9 cellular contexts compared by ENCODE assay signal in genomic region chr10:98391578-98391991, GRCh38. TPM values are rescaled to one million over a fixed set of nuclear protein-coding genes. Genes with fewer than 3 reads are reported as not detected.
DNase-seq lines count a peak whose midpoint lies in the region; ATAC-seq, FAIRE-seq and TF ChIP-seq lines count a peak whose summit lies in the region.
"Had no signal": no experiment of that assay in that cellular context is flagged by ENCODE, and none has a peak within 500 bp of the region (broad histone marks: within the 10 kb centered on the region; RNA-seq: fewer than 3 reads in every experiment).

No MANE protein-coding gene starts in this region.

- H3K9me3 ChIP-seq in keratinocyte (ENCODE audit: control insufficient read depth, low read depth, low read length) = no peaks in the 10 kb centered on the region

- no peak overlapping the region for H3K9ac ChIP-seq in keratinocyte (ENCODE audit: control insufficient read depth, extremely low read depth, insufficient read depth, low read length)

- no peaks in the 10 kb centered on the region for H4K20me1 ChIP-seq in keratinocyte (ENCODE audit: control insufficient read depth, extremely low read depth, insufficient read depth, low read length)

- H3K27ac ChIP-seq in keratinocyte (ENCODE audit: control insufficient read depth, insufficient read depth, low read length) = no peak overlapping the region
- H3K27ac ChIP-seq: dorsolateral prefrontal cortex had no signal

- TF ChIP-seq CTCF in AG10803 (conservative IDR thresholded peaks at IDR 0.05; ENCODE audit: low read length) (no peak), keratinocyte (optimal IDR thresholded peaks at IDR 0.05 in 1 of 3, IDR thresholded peaks at IDR 0.05 in 1 of 3, conservative IDR thresholded peaks at IDR 0.05 in 1 of 3; ENCODE audit: extremely low read depth in 1 of 3, insufficient read depth in 2 of 3, low read length in 3 of 3) (no peak)

- ATAC-seq in GM18511 (IDR thresholded peaks at IDR 0.05; ENCODE audit: unreplicated experiment) = peak; percentile 82
- no peak for ATAC-seq in HG02981 (IDR thresholded peaks at IDR 0.05; ENCODE audit: unreplicated experiment)

- H3K27me3 ChIP-seq in keratinocyte (ENCODE audit: control insufficient read depth, extremely low read depth, insufficient read depth, low read length) = no peaks in the 10 kb centered on the region
- H3K27me3 ChIP-seq: dorsolateral prefrontal cortex had no signal

- H3K36me3 ChIP-seq in keratinocyte (ENCODE audit: control insufficient read depth in 2 of 2, extremely low read depth in 1 of 2, insufficient read depth in 2 of 2, low read length in 2 of 2) = no peaks in the 10 kb centered on the region

- H3K4me2 ChIP-seq in keratinocyte (ENCODE audit: control insufficient read depth, extremely low read depth, insufficient read depth, low read depth, low read length) = no peak overlapping the region

- H3K4me3 ChIP-seq in AG10803 (ENCODE audit: low read length) (no peak overlapping the region), keratinocyte (ENCODE audit: control insufficient read depth in 2 of 3, extremely low read depth in 1 of 3, insufficient read depth in 2 of 3, low read depth in 1 of 3, low read length in 3 of 3) (no peak overlapping the region)
- H3K4me3 ChIP-seq: dorsolateral prefrontal cortex had no signal

- H3K79me2 ChIP-seq in keratinocyte (ENCODE audit: control insufficient read depth, insufficient read depth, low read length) = no peaks in the 10 kb centered on the region

- peaks cover 10% of the 10 kb centered on the region for H3K4me1 ChIP-seq in keratinocyte (ENCODE audit: control insufficient read depth, extremely low read depth, insufficient read depth, low read length)

- peak; percentile 43 for FAIRE-seq in keratinocyte (lab: Jason Lieb, UNC)

- no peak overlapping the region for H2AFZ ChIP-seq in keratinocyte (ENCODE audit: control insufficient read depth, low read length)

- dilution Hi-C loops in keratinocyte (cut with MboI; ENCODE audit: extremely low pct_ligation_motif_present, low sequenced_read_pairs) = no loop called here

- DNase-seq in AG10803 (ENCODE audit: low read depth) (peak; percentile 55), SKM-1 treated with dmso at 0.1 percent for 144 hours (lab: John Stamatoyannopoulos, UW; ENCODE audit: unreplicated experiment) (peak; percentile 61), keratinocyte (ENCODE audit: low read depth, low spot score) (no peak), DMS114 treated with DMSO at 0.1 percent for 48 hours (lab: John Stamatoyannopoulos, UW; ENCODE audit: unreplicated experiment) (no peak), inferior parietal cortex (ENCODE audit: extremely low spot score) (no peak)
- DNase-seq in stimulated activated CD4-positive, alpha-beta T cell treated with anti-CD3 and anti-CD28 coated beads, Interleukin-1b, Interleukin-23, amount 100 ng/mL, for 48 hours = no peak

- no peaks in the 10 kb centered on the region for H3K9me1 ChIP-seq in keratinocyte (ENCODE audit: control insufficient read depth, extremely low read depth, insufficient read depth, low read length)

RNA-seq across cellular contexts. Expression of gene PYROXD2, which starts 23.4 kb away (rescaled TPM):
- polyA plus RNA-seq in keratinocyte = 4.0 to 6.9 TPM (median 4.4 TPM) in 3 replicates
- 2.8 TPM for polyA plus RNA-seq in keratinocyte (2011; ENCODE audit: low read depth)
- 1.7 and 3.1 TPM in 2 replicates for polyA plus RNA-seq in keratinocyte (2011; cell fraction: cytosol; rRNA removed)
- 14.8 and 20.2 TPM in 2 replicates for polyA plus RNA-seq in keratinocyte (2011; cell fraction: nucleus; rRNA removed)
- 2.0 and 3.6 TPM in 2 replicates for polyA plus RNA-seq in keratinocyte (2012; ENCODE audit: low replicate concordance)
- polyA minus RNA-seq in keratinocyte = 3.2 to 4.8 TPM (median 4.3 TPM) in 3 replicates
- polyA minus RNA-seq in keratinocyte (2011; cell fraction: cytosol; rRNA and poly(A)+ RNA removed) = 3.6 TPM
- 2.7 and 4.5 TPM in 2 replicates for polyA minus RNA-seq in keratinocyte (2011; cell fraction: nucleus; rRNA and poly(A)+ RNA removed)

RNA-seq across cellular contexts. Expression of gene HPS1, which starts 55.1 kb away (rescaled TPM):
- 39.4 to 54.6 TPM (median 43.2 TPM) in 3 replicates for polyA plus RNA-seq in keratinocyte
- polyA plus RNA-seq in keratinocyte (2011; ENCODE audit: low read depth) = 17.5 TPM
- 48.0 and 65.8 TPM in 2 replicates for polyA plus RNA-seq in keratinocyte (2011; cell fraction: cytosol; rRNA removed)
- 70.4 and 96.8 TPM in 2 replicates for polyA plus RNA-seq in keratinocyte (2011; cell fraction: nucleus; rRNA removed)
- polyA plus RNA-seq in keratinocyte (2012; ENCODE audit: low replicate concordance) = 40.7 and 47.7 TPM in 2 replicates
- 38.8 to 68.4 TPM (median 42.7 TPM) in 3 replicates for polyA minus RNA-seq in keratinocyte
- 61.0 TPM for polyA minus RNA-seq in keratinocyte (2011; cell fraction: cytosol; rRNA and poly(A)+ RNA removed)
- polyA minus RNA-seq in keratinocyte (2011; cell fraction: nucleus; rRNA and poly(A)+ RNA removed) = 39.3 and 41.8 TPM in 2 replicates

Comparison
In these comparisons a context has a peak if more than half of its experiments do, and no peak if none do; other contexts are left out.
1. DNase-seq: peak in AG10803 (single experiment) and SKM-1 treated with dmso at 0.1 percent for 144 hours (single experiment); none in keratinocyte (single experiment), DMS114 treated with DMSO at 0.1 percent for 48 hours (single experiment), inferior parietal cortex (single experiment) and stimulated activated CD4-positive, alpha-beta T cell treated with anti-CD3 and anti-CD28 coated beads, Interleukin-1b, Interleukin-23, amount 100 ng/mL, for 48 hours (single experiment).